8 cellular contexts compared by ENCODE assay signal in the genomic region with DNA sequence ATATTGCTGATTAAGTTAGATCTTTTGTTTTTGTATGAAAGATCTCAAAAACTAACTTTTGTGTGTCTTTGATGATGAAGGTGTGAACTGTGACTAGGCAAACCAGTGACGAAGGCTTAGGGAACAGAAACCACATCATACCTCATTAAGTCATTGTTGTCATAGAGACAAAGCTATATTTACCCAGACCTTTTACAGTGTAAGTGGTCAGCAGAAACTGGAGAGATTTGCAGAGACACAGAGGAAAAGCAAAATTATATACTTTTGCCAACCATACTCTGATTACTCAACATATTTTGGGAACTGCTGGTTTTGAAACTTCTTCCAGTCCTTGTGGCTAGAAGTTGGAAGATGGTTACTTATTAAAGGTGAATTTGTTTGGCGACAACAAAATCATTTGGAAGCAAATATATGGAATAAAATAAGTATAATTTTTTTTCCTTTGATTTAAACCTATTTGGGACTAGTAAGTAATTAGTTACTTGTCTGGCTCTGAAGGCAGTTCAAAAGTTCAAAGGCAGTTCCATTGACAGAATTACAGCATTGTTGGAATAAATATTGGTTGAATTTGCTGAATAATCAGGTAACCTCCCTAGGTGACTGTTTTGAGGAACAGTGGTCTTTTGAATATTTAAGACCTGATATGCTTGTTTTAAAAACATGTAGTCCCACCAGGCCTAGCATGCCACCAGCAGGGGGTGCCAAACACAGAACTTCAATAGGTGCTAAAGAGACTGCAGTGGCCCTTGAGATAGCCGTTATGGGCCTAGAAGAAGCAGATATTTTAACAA.
DNase-seq lines count a peak whose midpoint lies in the region; ATAC-seq, FAIRE-seq and TF ChIP-seq lines count a peak whose summit lies in the region.

No MANE protein-coding gene starts in this region.

- peak; percentile 96 for ATAC-seq in HG03558 (IDR thresholded peaks at IDR 0.05; ENCODE audit: extremely low read depth, unreplicated experiment)

- peaks cover 12% of the 10 kb centered on the region for H3K4me1 Mint-ChIP-seq in activated T-helper 1 cell treated with anti-CD3 and anti-CD28 coated beads, Interleukin-12 subunit alpha, Interleukin-12 subunit beta, Interleukin-2, Interleukin-4 antibody, amounts not matched to agents 30 ng/mL and 10 ng/mL and 1 ng/mL, durations not matched to agents 14 hours and 24 hours and 36 hours (ENCODE audit: low read depth)

- TF ChIP-seq CTCF in GM20000 (IDR thresholded peaks at IDR 0.05; ENCODE audit: extremely low read depth, missing control alignments) = peak; percentile 40

- peak overlapping the region; percentile 25 for H3K27ac Mint-ChIP-seq in activated T-helper 1 cell treated with anti-CD3 and anti-CD28 coated beads, Interleukin-12 subunit alpha, Interleukin-12 subunit beta, Interleukin-2, Interleukin-4 antibody, amounts not matched to agents 30 ng/mL and 10 ng/mL and 1 ng/mL, durations not matched to agents 14 hours and 24 hours and 36 hours

- no peak overlapping the region for H3K4me3 Mint-ChIP-seq in activated T-helper 1 cell treated with anti-CD3 and anti-CD28 coated beads, Interleukin-12 subunit alpha, Interleukin-12 subunit beta, Interleukin-2, Interleukin-4 antibody, amounts not matched to agents 30 ng/mL and 10 ng/mL and 1 ng/mL, durations not matched to agents 14 hours and 24 hours and 36 hours

- H3K27me3 Mint-ChIP-seq in activated T-helper 1 cell treated with anti-CD3 and anti-CD28 coated beads, Interleukin-12 subunit alpha, Interleukin-12 subunit beta, Interleukin-2, Interleukin-4 antibody, amounts not matched to agents 30 ng/mL and 10 ng/mL and 1 ng/mL, durations not matched to agents 14 hours and 24 hours and 36 hours (ENCODE audit: insufficient read depth) = no peaks in the 10 kb centered on the region

- H3K36me3 Mint-ChIP-seq in activated T-helper 1 cell treated with anti-CD3 and anti-CD28 coated beads, Interleukin-12 subunit alpha, Interleukin-12 subunit beta, Interleukin-2, Interleukin-4 antibody, amounts not matched to agents 30 ng/mL and 10 ng/mL and 1 ng/mL, durations not matched to agents 14 hours and 24 hours and 36 hours (ENCODE audit: low read depth) = no peaks in the 10 kb centered on the region

- H3K9me3 Mint-ChIP-seq in activated T-helper 1 cell treated with anti-CD3 and anti-CD28 coated beads, Interleukin-12 subunit alpha, Interleukin-12 subunit beta, Interleukin-2, Interleukin-4 antibody, amounts not matched to agents 30 ng/mL and 10 ng/mL and 1 ng/mL, durations not matched to agents 14 hours and 24 hours and 36 hours = no peaks in the 10 kb centered on the region

- no peak for FAIRE-seq in RCC 7860 (lab: Jason Lieb, UNC)

- intact Hi-C loops in activated T-helper 1 cell treated with anti-CD3 and anti-CD28 coated beads, Interleukin-12 subunit alpha, Interleukin-12 subunit beta, Interleukin-2, Interleukin-4 antibody, amounts not matched to agents 30 ng/mL and 10 ng/mL and 1 ng/mL, durations not matched to agents 14 hours and 24 hours and 36 hours (cut with micrococcal nuclease) = loop anchor here (1.0 to 5.0 kb wide), 3 partner anchors 51 to 1390 kb away; no protein-coding TSS in a partner anchor

- peak; percentile 23 for DNase-seq in DMS53 treated with DMSO at 0.1 percent for 48 hours (lab: John Stamatoyannopoulos, UW; ENCODE audit: unreplicated experiment)
- DNase-seq in GM20000 (ENCODE audit: low spot score) = peak; percentile 74
- peak; percentile 65 for DNase-seq in RCC 7860 (ENCODE audit: low spot score)
- peak; percentile 27 for DNase-seq in activated T-helper 1 cell treated with anti-CD3 and anti-CD28 coated beads, Interleukin-12 subunit alpha, Interleukin-12 subunit beta, Interleukin-2, Interleukin-4 antibody, amounts not matched to agents 30 ng/mL and 10 ng/mL and 1 ng/mL, durations not matched to agents 14 hours and 24 hours and 36 hours (ENCODE audit: low spot score)
- peak; percentile 46 for DNase-seq in globus pallidus (ENCODE audit: low spot score)
- peak; percentile 20 for DNase-seq in pulmonary artery endothelial cell (ENCODE audit: low read depth, low spot score)
- no peak for DNase-seq in GOT3 (lab: John Stamatoyannopoulos, UW)
